In the genomic region with DNA sequence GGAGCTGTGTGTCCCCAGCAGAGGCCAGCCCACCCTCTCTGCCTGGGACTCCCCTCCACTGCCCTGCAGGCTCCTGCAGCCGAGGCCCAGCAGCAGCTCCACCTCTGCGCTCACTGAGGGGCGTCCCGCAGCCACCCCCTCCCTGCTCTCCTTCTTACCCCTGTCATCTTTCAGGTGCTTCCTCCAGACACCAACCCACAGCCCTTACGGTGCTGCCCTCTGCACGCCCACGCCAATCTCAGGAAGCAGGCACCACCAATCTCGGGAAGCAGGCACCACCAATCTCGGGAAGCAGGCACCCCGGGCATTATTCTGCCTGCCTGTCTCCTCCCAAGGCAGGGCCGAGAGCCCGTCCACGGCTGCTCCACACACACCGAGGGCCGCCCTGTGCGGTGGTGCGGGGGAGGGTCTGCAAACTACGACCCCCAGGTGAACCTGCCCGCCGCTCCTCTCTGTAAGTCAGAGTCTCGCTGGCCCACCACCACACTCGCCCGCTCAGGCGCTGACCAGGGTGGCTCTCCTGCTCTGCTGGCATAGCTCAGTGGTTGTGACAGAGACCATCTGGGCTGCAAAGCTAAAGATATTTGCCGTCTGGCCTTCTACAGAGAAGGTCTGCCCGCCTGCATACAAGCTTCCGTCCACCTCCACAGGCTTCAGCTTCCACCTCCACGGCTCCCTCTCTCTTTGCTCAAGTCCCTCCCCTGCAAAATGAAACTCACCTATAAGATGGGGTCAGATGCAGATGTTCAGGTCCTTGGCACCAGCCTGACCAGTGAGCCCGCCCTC, we compare ENCODE assay signal across 13 cellular contexts. TPM values are rescaled to one million over a fixed set of nuclear protein-coding genes. Genes with fewer than 3 reads are reported as not detected.
DNase-seq lines count a peak whose midpoint lies in the region; ATAC-seq and TF ChIP-seq lines count a peak whose summit lies in the region.
"Had no signal": no experiment of that assay in that cellular context is flagged by ENCODE, and none has a peak within 500 bp of the region (broad histone marks: within the 10 kb centered on the region; RNA-seq: fewer than 3 reads in every experiment).

No MANE protein-coding gene starts in this region.

- no peak overlapping the region for H2AFZ ChIP-seq in mesenchymal stem cell (ENCODE audit: low read depth, low read length)

- WGBS in mesenchymal stem cell = 90% methylated on average over 29 of the region's 29 CpGs
- 81% methylated on average over 19 of the region's 29 CpGs for WGBS in suprapubic skin

- H4K91ac ChIP-seq in mesenchymal stem cell (ENCODE audit: low read length) = peak overlapping the region; percentile 32

- H3K79me1 ChIP-seq in mesenchymal stem cell (replicated peaks; ENCODE audit: low read length, poor library complexity, severe bottlenecking) = peaks cover 38% of the 10 kb centered on the region

- peaks cover 20 to 52% (median 30%) of the 10 kb centered on the region in 11 experiments; a peak in 21 of 22 replicates for H3K36me3 ChIP-seq in BLaER1 treated with 17β-estradiol and CSF1 and Interleukin-3, amounts not matched to agents 10 nM and 100 nM
- H3K36me3 ChIP-seq in GM06990 (ENCODE audit: control insufficient read depth, insufficient read depth, low read length) = peaks cover 13% of the 10 kb centered on the region
- H3K36me3 ChIP-seq in mesenchymal stem cell (ENCODE audit: control insufficient read depth in 1 of 2, insufficient read depth in 2 of 2, low read depth in 1 of 2, low read length in 2 of 2) = peaks cover 34 to 58% of the 10 kb centered on the region in 2 experiments
- peaks cover 48% of the 10 kb centered on the region for H3K36me3 ChIP-seq in suprapubic skin

- TF ChIP-seq EP300 in suprapubic skin (IDR thresholded peaks at IDR 0.05) = no peak

- no peak overlapping the region for H2BK120ac ChIP-seq in mesenchymal stem cell (ENCODE audit: low read depth, low read length)

- no peak overlapping the region for H3K14ac ChIP-seq in mesenchymal stem cell (ENCODE audit: low read length in 2 of 2)

- H3K27ac ChIP-seq in BLaER1 treated with 17β-estradiol and CSF1 and Interleukin-3, amounts not matched to agents 10 nM and 100 nM = peak overlapping the region in 8 of 11 experiments; percentile 34 to 98 (median 94); a peak in 14 of 22 replicates
- no peak overlapping the region for H3K27ac ChIP-seq in mesenchymal stem cell (ENCODE audit: low read length, poor library complexity, severe bottlenecking)
- H3K27ac ChIP-seq in suprapubic skin = no peak overlapping the region

- no peak overlapping the region for H2AK5ac ChIP-seq in mesenchymal stem cell (ENCODE audit: low read length, severe bottlenecking)

- no peak for TF ChIP-seq CTCF in GM06990 (IDR thresholded peaks at IDR 0.05; ENCODE audit: insufficient read depth, low read length, poor library complexity, severe bottlenecking)
- no peak for TF ChIP-seq CTCF in suprapubic skin (IDR thresholded peaks at IDR 0.05)

- H3K23ac ChIP-seq in mesenchymal stem cell (ENCODE audit: low read length in 2 of 2) = no peak overlapping the region

- no peak overlapping the region for H3K18ac ChIP-seq in mesenchymal stem cell (ENCODE audit: low read depth in 1 of 2, low read length in 2 of 2)

- H3K9me3 ChIP-seq in BLaER1 treated with 17β-estradiol and CSF1 and Interleukin-3, amounts not matched to agents 10 nM and 100 nM (replicated peaks in 1 of 11) = no peaks in the 10 kb centered on the region
- H3K9me3 ChIP-seq in mesenchymal stem cell (ENCODE audit: control insufficient read depth, low read length) (no peaks in the 10 kb centered on the region), suprapubic skin (no peaks in the 10 kb centered on the region)
- H3K9me3 ChIP-seq: HAP-1, MG63 had no signal

- H4K20me1 ChIP-seq in BLaER1 treated with 17β-estradiol and CSF1 and Interleukin-3, amounts not matched to agents 10 nM and 100 nM = peaks cover 29 to 83% (median 69%) of the 10 kb centered on the region in 11 experiments; a peak in 21 of 22 replicates

- peaks cover 41% of the 10 kb centered on the region for H3K4me1 Mint-ChIP-seq in activated naive CD8-positive, alpha-beta T cell treated with anti-CD3 and anti-CD28 coated beads, Interleukin-2, amount 10 ng/mL, durations not matched to agents 7 days and 5 days

- TF ChIP-seq POLR2A in suprapubic skin (IDR thresholded peaks at IDR 0.05) = no peak

- H2BK15ac ChIP-seq in mesenchymal stem cell (ENCODE audit: low read depth, poor library complexity, severe bottlenecking) = no peak overlapping the region

- H3K27me3 Mint-ChIP-seq in activated naive CD8-positive, alpha-beta T cell treated with anti-CD3 and anti-CD28 coated beads, Interleukin-2, amount 10 ng/mL, durations not matched to agents 7 days and 5 days = no peaks in the 10 kb centered on the region

- POLR2A ChIA-PET in activated naive CD8-positive, alpha-beta T cell treated with anti-CD3 and anti-CD28 coated beads, Interleukin-2, amount 10 ng/mL, durations not matched to agents 7 days and 5 days (lab: Charles Lee) = no interaction called here

- peak overlapping the region; percentile 14 for H2BK5ac ChIP-seq in mesenchymal stem cell (ENCODE audit: low read depth, low read length, poor library complexity, severe bottlenecking)

- H4K8ac ChIP-seq in mesenchymal stem cell (ENCODE audit: low read length) = peak overlapping the region; percentile 51

- peak overlapping the region; percentile 84 to 98 (median 97) for H3K4me2 ChIP-seq in BLaER1 treated with 17β-estradiol and CSF1 and Interleukin-3, amounts not matched to agents 10 nM and 100 nM
- no peak overlapping the region for H3K4me2 ChIP-seq in mesenchymal stem cell (ENCODE audit: low read length, poor library complexity, severe bottlenecking)

- H3K27ac Mint-ChIP-seq in activated naive CD8-positive, alpha-beta T cell treated with anti-CD3 and anti-CD28 coated beads, Interleukin-2, amount 10 ng/mL, durations not matched to agents 7 days and 5 days = peak overlapping the region; percentile 73
- H3K27ac Mint-ChIP-seq: activated naive CD4-positive, alpha-beta T cell treated with anti-CD3 and anti-CD28 coated beads for 36 hours had no signal

- H3K9ac ChIP-seq in BLaER1 treated with 17β-estradiol and CSF1 and Interleukin-3, amounts not matched to agents 10 nM and 100 nM = peak overlapping the region; percentile 29 to 98 (median 92); a peak in 19 of 22 replicates
- no peak overlapping the region for H3K9ac ChIP-seq in mesenchymal stem cell (ENCODE audit: low read length)

- no peak overlapping the region for H3K4ac ChIP-seq in mesenchymal stem cell (ENCODE audit: low read depth in 1 of 2, low read length in 2 of 2)

- no peak overlapping the region for H2BK12ac ChIP-seq in mesenchymal stem cell (ENCODE audit: low read length in 2 of 2)

- peaks cover 10% of the 10 kb centered on the region for H3K36me3 Mint-ChIP-seq in activated naive CD8-positive, alpha-beta T cell treated with anti-CD3 and anti-CD28 coated beads, Interleukin-2, amount 10 ng/mL, durations not matched to agents 7 days and 5 days

- H3K27me3 ChIP-seq in BLaER1 treated with 17β-estradiol and CSF1 and Interleukin-3, amounts not matched to agents 10 nM and 100 nM = peaks cover 0 to 17% (median 0%) of the 10 kb centered on the region in 11 experiments; a peak in 5 of 22 replicates
- H3K27me3 ChIP-seq in GM06990 (replicated peaks; ENCODE audit: control insufficient read depth, insufficient read depth, low read length) (no peaks in the 10 kb centered on the region), mesenchymal stem cell (ENCODE audit: control insufficient read depth in 1 of 2, insufficient read depth in 1 of 2, low read length in 2 of 2) (no peaks in the 10 kb centered on the region), suprapubic skin (no peaks in the 10 kb centered on the region)
- H3K27me3 ChIP-seq: MG63 had no signal

- peak overlapping the region; percentile 37 for H3K4me3 Mint-ChIP-seq in activated naive CD8-positive, alpha-beta T cell treated with anti-CD3 and anti-CD28 coated beads, Interleukin-2, amount 10 ng/mL, durations not matched to agents 7 days and 5 days

- no peak for ATAC-seq in activated naive CD8-positive, alpha-beta T cell treated with anti-CD3 and anti-CD28 coated beads, Interleukin-2, amount 10 ng/mL, durations not matched to agents 7 days and 5 days (ENCODE audit: low read depth)
- no peak for ATAC-seq in GM19397 (IDR thresholded peaks at IDR 0.05; ENCODE audit: unreplicated experiment)

- H3K9me3 Mint-ChIP-seq in activated naive CD8-positive, alpha-beta T cell treated with anti-CD3 and anti-CD28 coated beads, Interleukin-2, amount 10 ng/mL, durations not matched to agents 7 days and 5 days = no peaks in the 10 kb centered on the region
- H3K9me3 Mint-ChIP-seq: activated naive CD4-positive, alpha-beta T cell treated with anti-CD3 and anti-CD28 coated beads for 36 hours had no signal

- no peak for DNase-seq in GM06990 (ENCODE audit: extremely low read depth, insufficient read length)
- no peak for DNase-seq in activated naive CD8-positive, alpha-beta T cell treated with anti-CD3 and anti-CD28 coated beads, Interleukin-2, amount 10 ng/mL, durations not matched to agents 7 days and 5 days
- no peak for DNase-seq in mesenchymal stem cell
- no peak for DNase-seq in NOMO-1 treated with DMSO at 0.1 percent for 48 hours (lab: John Stamatoyannopoulos, UW; ENCODE audit: unreplicated experiment)
- DNase-seq in COLO829 (ENCODE audit: low spot score) = no peak
- DNase-seq in suprapubic skin (ENCODE audit: low spot score in 2 of 2) = no peak
- DNase-seq: activated naive CD4-positive, alpha-beta T cell treated with anti-CD3 and anti-CD28 coated beads for 36 hours; MG63 had no signal

- peak overlapping the region; percentile 7 to 93 (median 48); a peak in 17 of 20 replicates for H3K4me3 ChIP-seq in BLaER1 treated with 17β-estradiol and CSF1 and Interleukin-3, amounts not matched to agents 10 nM and 100 nM
- H3K4me3 ChIP-seq in GM06990 (replicated peaks; ENCODE audit: low read depth, low read length) (peak overlapping the region; percentile 0; the same call in 1 of the 2 replicates), mesenchymal stem cell (ENCODE audit: insufficient read depth in 1 of 2, low read depth in 1 of 2, low read length in 2 of 2) (peak overlapping the region in 1 of 2 experiments; percentile 11), suprapubic skin (no peak overlapping the region)
- H3K4me3 ChIP-seq: HAP-1, MG63 had no signal

- H3K4me1 ChIP-seq in BLaER1 treated with 17β-estradiol and CSF1 and Interleukin-3, amounts not matched to agents 10 nM and 100 nM = peaks cover 52 to 88% (median 82%) of the 10 kb centered on the region in 10 experiments
- peaks cover 41% of the 10 kb centered on the region for H3K4me1 ChIP-seq in mesenchymal stem cell (ENCODE audit: control insufficient read depth, insufficient read depth, low read depth, low read length)
- peaks cover 38% of the 10 kb centered on the region for H3K4me1 ChIP-seq in suprapubic skin

RNA-seq across cellular contexts. Expression of a gene that starts 2.9 kb away (rescaled TPM):
- total RNA-seq in activated naive CD8-positive, alpha-beta T cell treated with anti-CD3 and anti-CD28 coated beads, Interleukin-2, amount 10 ng/mL, durations not matched to agents 7 days and 5 days = 100 to 1,000 TPM; 111 to 125 TPM
- 149 TPM for polyA plus RNA-seq in mesenchymal stem cell (2013, experiment 1 of 2)
- 138 TPM for polyA plus RNA-seq in mesenchymal stem cell (2013, experiment 2 of 2)
- total RNA-seq in suprapubic skin = 100 to 1,000 TPM in 1 of 4 donors, 10 to 100 TPM in 3; 71.2 to 106 (median 87.5) TPM

RNA-seq across cellular contexts. Expression of a gene that starts 3.0 kb away (rescaled TPM):
- total RNA-seq in activated naive CD8-positive, alpha-beta T cell treated with anti-CD3 and anti-CD28 coated beads, Interleukin-2, amount 10 ng/mL, durations not matched to agents 7 days and 5 days = 100 to 1,000 TPM in 1 of 2 experiments, 10 to 100 TPM in 1; 90.6 to 101 TPM
- 25.7 TPM for polyA plus RNA-seq in mesenchymal stem cell (2013, experiment 1 of 2)
- 24.4 TPM for polyA plus RNA-seq in mesenchymal stem cell (2013, experiment 2 of 2)
- 10 to 100 TPM; 46.8 to 97.6 (median 59.6) TPM for total RNA-seq in suprapubic skin

RNA-seq across cellular contexts. Expression of a gene that starts 17.5 kb away (rescaled TPM):
- under 1 TPM; 0.69 to 0.82 TPM for total RNA-seq in activated naive CD8-positive, alpha-beta T cell treated with anti-CD3 and anti-CD28 coated beads, Interleukin-2, amount 10 ng/mL, durations not matched to agents 7 days and 5 days
- not detected for polyA plus RNA-seq in mesenchymal stem cell (2013, experiment 1 of 2)
- polyA plus RNA-seq in mesenchymal stem cell (2013, experiment 2 of 2) = not detected
- not detected for total RNA-seq in suprapubic skin
- total RNA-seq: activated naive CD4-positive, alpha-beta T cell treated with anti-CD3 and anti-CD28 coated beads for 36 hours; fibroblast of lung; mesenteric fat pad had no signal
- polyA plus RNA-seq: fibroblast of lung had no signal

RNA-seq across cellular contexts. Expression of a gene that starts 34.6 kb away (rescaled TPM):
- under 1 TPM in 1 of 2 experiments, not detected in 1; 0.22 TPM for total RNA-seq in activated naive CD8-positive, alpha-beta T cell treated with anti-CD3 and anti-CD28 coated beads, Interleukin-2, amount 10 ng/mL, durations not matched to agents 7 days and 5 days
- not detected for polyA plus RNA-seq in mesenchymal stem cell (2013, experiment 1 of 2)
- not detected for polyA plus RNA-seq in mesenchymal stem cell (2013, experiment 2 of 2)
- total RNA-seq in suprapubic skin = not detected
- total RNA-seq: activated naive CD4-positive, alpha-beta T cell treated with anti-CD3 and anti-CD28 coated beads for 36 hours; fibroblast of lung; mesenteric fat pad had no signal
- polyA plus RNA-seq: fibroblast of lung had no signal

RNA-seq across cellular contexts. Expression of a gene that starts 43.5 kb away (rescaled TPM):
- total RNA-seq in activated naive CD8-positive, alpha-beta T cell treated with anti-CD3 and anti-CD28 coated beads, Interleukin-2, amount 10 ng/mL, durations not matched to agents 7 days and 5 days = under 1 TPM in 1 of 2 experiments, not detected in 1; 0.14 TPM
- polyA plus RNA-seq in mesenchymal stem cell (2013, experiment 1 of 2) = 0.75 TPM
- 0.88 TPM for polyA plus RNA-seq in mesenchymal stem cell (2013, experiment 2 of 2)
- 1 to 10 TPM in 1 of 4 donors, under 1 TPM in 1, not detected in 2; 0.55 to 1.4 TPM for total RNA-seq in suprapubic skin
- total RNA-seq: activated naive CD4-positive, alpha-beta T cell treated with anti-CD3 and anti-CD28 coated beads for 36 hours; fibroblast of lung had no signal
- polyA plus RNA-seq: fibroblast of lung had no signal

Comparison
In these comparisons a context has a peak if more than half of its experiments do, and no peak if none do; other contexts are left out.
1. H3K27ac ChIP-seq: peak in BLaER1 treated with 17β-estradiol and CSF1 and Interleukin-3, amounts not matched to agents 10 nM and 100 nM (8 of 11); none in mesenchymal stem cell (single experiment) and suprapubic skin (single experiment).